Comparison of ENCODE assay signal across 27 cellular contexts in the genomic region with DNA sequence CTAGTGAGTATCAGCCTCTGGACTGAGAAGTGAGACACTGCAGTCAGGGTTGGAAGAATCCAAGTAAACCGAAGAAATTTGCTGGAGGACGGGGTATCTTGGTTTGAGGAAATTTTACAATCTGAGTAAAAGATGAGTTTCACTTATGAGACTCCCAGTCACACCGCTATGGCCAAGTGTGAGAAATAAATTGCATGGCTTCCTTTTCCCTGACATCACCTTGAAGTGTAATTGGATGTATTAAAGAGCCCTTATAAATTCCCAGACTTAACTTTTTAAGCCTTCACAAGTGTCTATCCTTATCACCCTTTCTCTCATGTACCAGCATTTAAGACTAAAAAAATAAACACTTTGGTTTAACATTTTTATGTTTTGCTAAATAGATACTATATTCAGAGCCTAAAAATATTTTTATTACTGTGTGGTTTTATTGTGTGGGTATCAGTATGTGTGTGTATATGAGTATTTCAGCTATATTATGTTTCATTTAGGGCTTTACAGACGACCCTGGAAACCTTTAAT. TPM values are rescaled to one million over a fixed set of nuclear protein-coding genes. Genes with fewer than 3 reads are reported as not detected.
DNase-seq lines count a peak whose midpoint lies in the region; ATAC-seq and TF ChIP-seq lines count a peak whose summit lies in the region.
"Had no signal": no experiment of that assay in that cellular context is flagged by ENCODE, and none has a peak within 500 bp of the region (broad histone marks: within the 10 kb centered on the region; RNA-seq: fewer than 3 reads in every experiment).

No MANE protein-coding gene starts in this region.

- 0 out of 2 replicates have a peak, but pooled peaks cover 3% of the 10 kb centered on the region for H3K79me2 ChIP-seq in H9 (ENCODE audit: insufficient read depth, low read length)

- H3K9me3 Mint-ChIP-seq in activated naive CD4-positive, alpha-beta T cell treated with anti-CD3 and anti-CD28 coated beads for 36 hours = no peaks in the 10 kb centered on the region
- no peaks in the 10 kb centered on the region for H3K9me3 Mint-ChIP-seq in H9
- H3K9me3 Mint-ChIP-seq in glutamatergic neuron (ENCODE audit: unreplicated experiment) = peaks cover 2% of the 10 kb centered on the region
- no peaks in the 10 kb centered on the region for H3K9me3 Mint-ChIP-seq in stimulated activated effector memory CD8-positive, alpha-beta T cell treated with anti-CD3 and anti-CD28 coated beads, Interleukin-12 subunit alpha, Interleukin-12 subunit beta, amount 100 ng/mL, for 72 hours
- H3K9me3 Mint-ChIP-seq: nephron had no signal

- no peaks in the 10 kb centered on the region for H3K9me3 ChIP-seq in H9 (ENCODE audit: control insufficient read depth, low read depth, low read length)
- H3K9me3 ChIP-seq: A549, gastroesophageal sphincter, left ventricle myocardium inferior, pancreas, Peyer's patch, tibial nerve had no signal

- H3K18ac ChIP-seq in H9 (ENCODE audit: insufficient read length, low read depth, low read length) = no peak overlapping the region

- no peak overlapping the region for H2BK15ac ChIP-seq in H9 (ENCODE audit: low read depth, low read length)

- no peak overlapping the region for H3K4me2 ChIP-seq in H9 (ENCODE audit: insufficient read depth, insufficient read length, low read length)
- H3K4me2 ChIP-seq: A549 had no signal

- no peak overlapping the region for H3K27ac ChIP-seq in H9 (ENCODE audit: insufficient read length, low read depth, low read length)
- H3K27ac ChIP-seq: A549, gastroesophageal sphincter, left ventricle myocardium inferior, pancreas, Peyer's patch, tibial nerve had no signal

- H4K91ac ChIP-seq in H9 (ENCODE audit: insufficient read length, low read depth, low read length) = peak overlapping the region; percentile 53

- CTCF ChIA-PET in activated naive CD4-positive, alpha-beta T cell treated with anti-CD3 and anti-CD28 coated beads for 36 hours (lab: Charles Lee) = interaction anchor here (1.0 kb wide), 1 partner anchor 16 kb away, joined by 3 read pairs; no protein-coding TSS in a partner anchor

- no peak for ATAC-seq in stimulated activated effector memory CD8-positive, alpha-beta T cell treated with anti-CD3 and anti-CD28 coated beads, Interleukin-12 subunit alpha, Interleukin-12 subunit beta, amount 100 ng/mL, for 72 hours
- no peak for ATAC-seq in HG03457 (IDR thresholded peaks at IDR 0.05; ENCODE audit: unreplicated experiment)
- no peak for ATAC-seq in HG03469 (IDR thresholded peaks at IDR 0.05; ENCODE audit: unreplicated experiment)
- ATAC-seq: A549, gastroesophageal sphincter, pancreas had no signal

- no peak overlapping the region for H4K5ac ChIP-seq in H9 (ENCODE audit: insufficient read length, low read depth, low read length)

- no peak overlapping the region for H3T11ph ChIP-seq in H9 (ENCODE audit: low read length)

- H3K14ac ChIP-seq in H9 (ENCODE audit: insufficient read depth, low read length) = no peak overlapping the region

- H3K23me2 ChIP-seq in H9 (ENCODE audit: insufficient read length, low read depth, low read length, poor library complexity, severe bottlenecking) = no peaks in the 10 kb centered on the region

- no peaks in the 10 kb centered on the region for H3K27me3 ChIP-seq in H9 (ENCODE audit: insufficient read depth, low read length)
- H3K27me3 ChIP-seq: gastroesophageal sphincter, pancreas, Peyer's patch, tibial nerve had no signal

- TF ChIP-seq CTCF in H9 (conservative IDR thresholded peaks at IDR 0.05) (no peak), glutamatergic neuron (IDR thresholded peaks at IDR 0.05; ENCODE audit: partially characterized antibody, unreplicated experiment) (no peak)

- no peak overlapping the region for H2BK12ac ChIP-seq in H9 (ENCODE audit: insufficient read length, low read depth, low read length)

- no peaks in the 10 kb centered on the region for H4K20me1 ChIP-seq in H9 (ENCODE audit: control insufficient read depth, insufficient read depth, insufficient read length)

- no peak overlapping the region for H2AK5ac ChIP-seq in H9 (ENCODE audit: insufficient read length, low read length)

- peaks cover 93% of the 10 kb centered on the region for H3K4me1 Mint-ChIP-seq in activated naive CD4-positive, alpha-beta T cell treated with anti-CD3 and anti-CD28 coated beads for 36 hours (ENCODE audit: low read depth)
- H3K4me1 Mint-ChIP-seq in H9 = peaks cover 30 to 35% of the 10 kb centered on the region in 2 experiments
- H3K4me1 Mint-ChIP-seq in glutamatergic neuron (ENCODE audit: low read depth, unreplicated experiment) = peaks cover 12% of the 10 kb centered on the region
- H3K4me1 Mint-ChIP-seq in stimulated activated effector memory CD8-positive, alpha-beta T cell treated with anti-CD3 and anti-CD28 coated beads, Interleukin-12 subunit alpha, Interleukin-12 subunit beta, amount 100 ng/mL, for 72 hours = peaks cover 89% of the 10 kb centered on the region

- H3K4me3 Mint-ChIP-seq in activated naive CD4-positive, alpha-beta T cell treated with anti-CD3 and anti-CD28 coated beads for 36 hours = no peak overlapping the region
- H3K4me3 Mint-ChIP-seq in H9 (no peak overlapping the region), glutamatergic neuron (ENCODE audit: unreplicated experiment) (no peak overlapping the region)
- peak overlapping the region; percentile 7 for H3K4me3 Mint-ChIP-seq in stimulated activated effector memory CD8-positive, alpha-beta T cell treated with anti-CD3 and anti-CD28 coated beads, Interleukin-12 subunit alpha, Interleukin-12 subunit beta, amount 100 ng/mL, for 72 hours
- H3K4me3 Mint-ChIP-seq: nephron had no signal

- no peak for DNase-seq in activated naive CD4-positive, alpha-beta T cell treated with anti-CD3 and anti-CD28 coated beads for 36 hours
- no peak for DNase-seq in activated naive CD4-positive, alpha-beta T cell treated with anti-CD3 and anti-CD28 coated beads, Interleukin-2, amount 50 U/mL, for 16 hours
- DNase-seq in H9 = no peak
- no peak for DNase-seq in glutamatergic neuron
- no peak for DNase-seq in stimulated activated effector memory CD8-positive, alpha-beta T cell treated with anti-CD3 and anti-CD28 coated beads, Interleukin-12 subunit alpha, Interleukin-12 subunit beta, amount 100 ng/mL, for 72 hours (ENCODE audit: low spot score in 2 of 2)
- no peak for DNase-seq in NCI-H446 (lab: John Stamatoyannopoulos, UW)
- DNase-seq: activated CD4-positive, alpha-beta T cell treated with anti-CD3 and anti-CD28 coated beads, Interleukin-2, amount 50 U/mL, for 1 hour; cerebellar nuclear complex; DMS53; GOT3; hippocampal formation; left ventricle myocardium inferior; midbrain; NCI-H2171; NK-92 treated with Interleukin-12 subunit alpha and Interleukin-12 subunit beta, amount 100 ng/mL, for 24 hours; pancreas; Peyer's patch; retina; SHP77 treated with DMSO at 0.1 percent for 48 hours; small intestine; T1000 had no signal

- peaks cover 4% of the 10 kb centered on the region for H3K4me1 ChIP-seq in H9 (ENCODE audit: insufficient read depth, low read length)

- peak overlapping the region; percentile 5 for H3K27ac Mint-ChIP-seq in activated naive CD4-positive, alpha-beta T cell treated with anti-CD3 and anti-CD28 coated beads for 36 hours
- H3K27ac Mint-ChIP-seq in H9 = no peak overlapping the region
- H3K27ac Mint-ChIP-seq in glutamatergic neuron (ENCODE audit: unreplicated experiment) = peak overlapping the region; percentile 31
- H3K27ac Mint-ChIP-seq in stimulated activated effector memory CD8-positive, alpha-beta T cell treated with anti-CD3 and anti-CD28 coated beads, Interleukin-12 subunit alpha, Interleukin-12 subunit beta, amount 100 ng/mL, for 72 hours = peak overlapping the region; percentile 38
- H3K27ac Mint-ChIP-seq: nephron had no signal

- H3K56ac ChIP-seq in H9 (ENCODE audit: insufficient read length, low read depth, low read length) = no peak overlapping the region

- H2BK5ac ChIP-seq in H9 (ENCODE audit: insufficient read length, low read length) = no peak overlapping the region

- no peak overlapping the region for H3K4ac ChIP-seq in H9 (ENCODE audit: low read depth, low read length)

- intact Hi-C loops in activated naive CD4-positive, alpha-beta T cell treated with anti-CD3 and anti-CD28 coated beads for 36 hours (cut with micrococcal nuclease) = no loop called here

- no peak overlapping the region for H3K23ac ChIP-seq in H9 (ENCODE audit: insufficient read length, low read depth, low read length)

- H3K9ac ChIP-seq in H9 (ENCODE audit: extremely low read depth, insufficient read length, low read length) = no peak overlapping the region

- H2BK20ac ChIP-seq in H9 (ENCODE audit: low read depth, low read length, poor library complexity, severe bottlenecking) = no peak overlapping the region

- peaks cover 4% of the 10 kb centered on the region for H3K79me1 ChIP-seq in H9 (ENCODE audit: insufficient read depth, low read depth, low read length, poor library complexity, severe bottlenecking)

- no peak overlapping the region for H2BK120ac ChIP-seq in H9 (ENCODE audit: low read depth, low read length, poor library complexity, severe bottlenecking)

- H3K36me3 Mint-ChIP-seq in activated naive CD4-positive, alpha-beta T cell treated with anti-CD3 and anti-CD28 coated beads for 36 hours (ENCODE audit: low read depth) = peaks cover 5% of the 10 kb centered on the region
- H3K36me3 Mint-ChIP-seq in H9 (ENCODE audit: insufficient read depth in 1 of 3, low read depth in 3 of 3) (no peaks in the 10 kb centered on the region), glutamatergic neuron (ENCODE audit: unreplicated experiment) (no peaks in the 10 kb centered on the region)
- no peaks in the 10 kb centered on the region for H3K36me3 Mint-ChIP-seq in stimulated activated effector memory CD8-positive, alpha-beta T cell treated with anti-CD3 and anti-CD28 coated beads, Interleukin-12 subunit alpha, Interleukin-12 subunit beta, amount 100 ng/mL, for 72 hours

- no peaks in the 10 kb centered on the region for H3K27me3 Mint-ChIP-seq in activated naive CD4-positive, alpha-beta T cell treated with anti-CD3 and anti-CD28 coated beads for 36 hours (ENCODE audit: low read depth)
- no peaks in the 10 kb centered on the region for H3K27me3 Mint-ChIP-seq in H9 (ENCODE audit: low read depth)
- peaks cover 6% of the 10 kb centered on the region for H3K27me3 Mint-ChIP-seq in glutamatergic neuron (ENCODE audit: unreplicated experiment)

- H2AFZ ChIP-seq in H9 (ENCODE audit: low read length) = no peak overlapping the region

- H4K8ac ChIP-seq in H9 (replicated peaks; ENCODE audit: insufficient read length, low read depth, low read length) = no peak overlapping the region

- no CpG with 5 or more reads among the region's 4 CpGs for WGBS in H9 (ENCODE audit: extremely low coverage, insufficient read length, low lambda C conversion rate)

RNA-seq across cellular contexts. Expression of gene USP3, which starts 23.8 kb away (rescaled TPM):
- total RNA-seq in activated naive CD4-positive, alpha-beta T cell treated with anti-CD3 and anti-CD28 coated beads for 36 hours = 10 to 100 TPM; 49.9 to 52.2 TPM
- total RNA-seq in H9 (2021) (12.0 and 14.2 TPM in 2 replicates), glutamatergic neuron (ENCODE audit: unreplicated experiment) (50.9 TPM)

Comparison
In these comparisons a context has a peak if more than half of its experiments do, and no peak if none do; other contexts are left out.
1. H3K27ac Mint-ChIP-seq: peak in activated naive CD4-positive, alpha-beta T cell treated with anti-CD3 and anti-CD28 coated beads for 36 hours (single experiment), glutamatergic neuron (single experiment) and stimulated activated effector memory CD8-positive, alpha-beta T cell treated with anti-CD3 and anti-CD28 coated beads, Interleukin-12 subunit alpha, Interleukin-12 subunit beta, amount 100 ng/mL, for 72 hours (single experiment); none in H9 (0 of 3).